In the genomic region with DNA sequence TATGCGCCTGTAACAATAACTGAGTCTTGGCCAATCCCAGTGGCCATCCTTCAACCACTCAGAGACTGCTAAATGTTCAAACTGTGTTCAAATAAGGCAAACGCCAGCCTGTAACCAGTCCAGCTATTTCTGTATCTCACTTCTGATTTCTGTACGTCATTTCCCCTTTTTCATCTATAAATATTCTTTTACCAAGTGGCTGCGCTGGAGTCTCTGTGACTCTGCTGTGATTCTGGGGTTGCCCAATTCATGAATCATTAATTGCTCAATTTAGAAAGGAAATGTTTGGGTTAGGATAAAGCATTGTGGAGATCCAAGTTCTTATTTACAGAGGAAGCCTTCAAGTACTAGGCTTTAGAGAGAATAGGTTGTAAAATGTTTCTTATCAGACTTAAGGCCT, we compare ENCODE assay signal across 14 cellular contexts.
DNase-seq lines count a peak whose midpoint lies in the region; ATAC-seq and TF ChIP-seq lines count a peak whose summit lies in the region.
"Had no signal": no experiment of that assay in that cellular context is flagged by ENCODE, and none has a peak within 500 bp of the region (broad histone marks: within the 10 kb centered on the region; RNA-seq: fewer than 3 reads in every experiment).

No MANE protein-coding gene starts in this region.

- no peaks in the 10 kb centered on the region for H3K27me3 ChIP-seq in BLaER1 treated with 17β-estradiol and CSF1 and Interleukin-3, amounts not matched to agents 10 nM and 100 nM
- H3K27me3 ChIP-seq in mucosa of rectum (ENCODE audit: control insufficient read depth in 2 of 2, insufficient read depth in 2 of 2, low read length in 2 of 2) (no peaks in the 10 kb centered on the region), sigmoid colon (no peaks in the 10 kb centered on the region)
- H3K27me3 ChIP-seq: adrenal gland, foreskin keratinocyte, SJCRH30 had no signal

- peak overlapping the region in 8 of 11 experiments; percentile 1 to 72 (median 40); a peak in 15 of 22 replicates for H3K4me2 ChIP-seq in BLaER1 treated with 17β-estradiol and CSF1 and Interleukin-3, amounts not matched to agents 10 nM and 100 nM
- H3K4me2 ChIP-seq: GM23338 had no signal

- TF ChIP-seq CTCF in coronary artery (IDR thresholded peaks at IDR 0.05) (no peak), sigmoid colon (IDR thresholded peaks at IDR 0.05) (no peak)

- TF ChIP-seq EP300 in sigmoid colon (IDR thresholded peaks at IDR 0.05): no peak

- ATAC-seq in HG02885 (IDR thresholded peaks at IDR 0.05; ENCODE audit: poor library complexity, unreplicated experiment): no peak
- ATAC-seq: foreskin keratinocyte, GM23338 had no signal

- no peak for TF ChIP-seq POLR2A in sigmoid colon (IDR thresholded peaks at IDR 0.05)

- peak overlapping the region in 5 of 11 experiments; percentile 39 to 73 (median 66); a peak in 9 of 22 replicates for H3K9ac ChIP-seq in BLaER1 treated with 17β-estradiol and CSF1 and Interleukin-3, amounts not matched to agents 10 nM and 100 nM
- no peak overlapping the region for H3K9ac ChIP-seq in mucosa of rectum (ENCODE audit: low read depth in 1 of 2, low read length in 2 of 2)

- H3K4me3 ChIP-seq in BLaER1 treated with 17β-estradiol and CSF1 and Interleukin-3, amounts not matched to agents 10 nM and 100 nM: no peak overlapping the region
- H3K4me3 ChIP-seq in coronary artery (no peak overlapping the region), mucosa of rectum (ENCODE audit: low read length in 2 of 2) (no peak overlapping the region), sigmoid colon (no peak overlapping the region)
- H3K4me3 ChIP-seq: adrenal gland, GM23338, SJCRH30 had no signal

- peaks cover 0 to 29% (median 12%) of the 10 kb centered on the region in 10 experiments; a peak in 12 of 20 replicates for H3K4me1 ChIP-seq in BLaER1 treated with 17β-estradiol and CSF1 and Interleukin-3, amounts not matched to agents 10 nM and 100 nM
- H3K4me1 ChIP-seq in mucosa of rectum (ENCODE audit: control insufficient read depth in 2 of 2, insufficient read depth in 2 of 2, low read length in 2 of 2) (no peaks in the 10 kb centered on the region), sigmoid colon (no peaks in the 10 kb centered on the region)
- H3K4me1 ChIP-seq: adrenal gland, foreskin keratinocyte, SJCRH30 had no signal

- H3K27ac ChIP-seq in BLaER1 treated with 17β-estradiol and CSF1 and Interleukin-3, amounts not matched to agents 10 nM and 100 nM: peak overlapping the region in 9 of 11 experiments; percentile 24 to 94 (median 72); a peak in 15 of 22 replicates
- H3K27ac ChIP-seq in coronary artery (peak overlapping the region; percentile 51 to 71), mucosa of rectum (ENCODE audit: low read depth in 2 of 2, low read length in 2 of 2) (peak overlapping the region; percentile 7 to 37), sigmoid colon (no peak overlapping the region)
- H3K27ac ChIP-seq: foreskin keratinocyte, SJCRH30 had no signal

- peaks cover 0 to 11% (median 0%) of the 10 kb centered on the region in 11 experiments; a peak in 1 of 22 replicates for H3K36me3 ChIP-seq in BLaER1 treated with 17β-estradiol and CSF1 and Interleukin-3, amounts not matched to agents 10 nM and 100 nM
- H3K36me3 ChIP-seq in mucosa of rectum (ENCODE audit: control insufficient read depth in 2 of 2, insufficient read depth in 2 of 2, low read length in 2 of 2) (no peaks in the 10 kb centered on the region), sigmoid colon (no peaks in the 10 kb centered on the region)
- H3K36me3 ChIP-seq: adrenal gland, SJCRH30 had no signal

- WGBS in sigmoid colon, 2 donors: 54 to 74% methylated on average over 4 of the region's 4 CpGs

- peaks cover 63 to 88% (median 68%) of the 10 kb centered on the region in 11 experiments for H3K9me3 ChIP-seq in BLaER1 treated with 17β-estradiol and CSF1 and Interleukin-3, amounts not matched to agents 10 nM and 100 nM (replicated peaks in 1 of 11)
- H3K9me3 ChIP-seq in mucosa of rectum (ENCODE audit: control insufficient read depth in 2 of 2, low read length in 2 of 2) (no peaks in the 10 kb centered on the region), sigmoid colon (no peaks in the 10 kb centered on the region)
- H3K9me3 ChIP-seq: SJCRH30 had no signal

- peak; percentile 73 for DNase-seq in M059J (ENCODE audit: low read depth)
- no peak for DNase-seq in coronary artery (ENCODE audit: low spot score)
- no peak for DNase-seq in sigmoid colon
- DNase-seq in activated CD8-positive, alpha-beta memory T cell treated with anti-CD3 and anti-CD28 coated beads, Interleukin-2, amount 50 U/mL, for 48 hours: no peak
- DNase-seq in germinal center (ENCODE audit: low spot score): no peak
- DNase-seq: foreskin keratinocyte; NCI-H146; SJCRH30; stimulated activated CD4-positive, alpha-beta T cell treated with anti-CD3 and anti-CD28 coated beads, Interleukin-15, amount 100 ng/mL, for 24 hours had no signal

- H4K20me1 ChIP-seq in BLaER1 treated with 17β-estradiol and CSF1 and Interleukin-3, amounts not matched to agents 10 nM and 100 nM: no peaks in the 10 kb centered on the region

- intact Hi-C loops in sigmoid colon (cut with DNase I): no loop called here

Comparison
In these comparisons a context has a peak if more than half of its experiments do, and no peak if none do; other contexts are left out.
1. H3K27ac ChIP-seq: peak in BLaER1 treated with 17β-estradiol and CSF1 and Interleukin-3, amounts not matched to agents 10 nM and 100 nM (9 of 11), coronary artery (2 of 2) and mucosa of rectum (2 of 2); none in sigmoid colon (0 of 4).